9 cellular contexts compared by ENCODE assay signal in the genomic region with DNA sequence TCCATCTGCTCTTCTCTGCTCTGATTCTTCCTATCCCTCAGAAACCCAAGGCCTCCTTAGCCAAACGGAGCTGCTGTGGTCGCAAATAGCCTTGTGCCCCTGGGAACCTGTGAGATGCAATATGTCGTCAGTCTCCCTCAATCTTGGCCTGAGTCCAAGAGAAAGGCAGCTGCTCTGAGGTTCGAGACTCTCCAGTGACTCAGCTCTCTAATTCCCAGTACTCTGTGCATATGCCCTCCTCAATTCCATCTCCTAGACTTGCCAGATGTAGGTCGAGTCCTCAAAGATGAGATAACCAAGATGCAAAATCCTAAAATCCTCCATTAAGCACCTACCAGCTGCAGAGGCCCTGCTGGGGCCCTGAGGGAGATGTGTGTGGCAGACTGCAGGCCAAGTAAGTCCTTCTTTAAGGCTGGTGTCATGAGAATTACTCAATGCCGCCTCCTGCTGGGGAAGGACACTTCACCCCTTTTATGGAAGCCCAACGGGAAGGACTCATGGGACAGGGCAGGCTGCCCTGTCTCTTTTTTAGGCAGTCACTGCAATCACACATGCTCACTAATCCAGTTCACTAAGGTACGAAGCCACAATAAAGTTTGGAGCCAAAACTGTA. TPM values are rescaled to one million over a fixed set of nuclear protein-coding genes. Genes with fewer than 3 reads are reported as not detected.
DNase-seq lines count a peak whose midpoint lies in the region; ATAC-seq lines count a peak whose summit lies in the region.
"Had no signal": no experiment of that assay in that cellular context is flagged by ENCODE, and none has a peak within 500 bp of the region (broad histone marks: within the 10 kb centered on the region; RNA-seq: fewer than 3 reads in every experiment).

No MANE protein-coding gene starts in this region.

- intact Hi-C loops in left ventricle myocardium superior (cut with micrococcal nuclease): loop anchor here (5.0 kb wide), 1 partner anchor 247 kb away; no protein-coding TSS in a partner anchor

- no peak overlapping the region for H3K4me3 Mint-ChIP-seq in activated T-cell treated with anti-CD3 and anti-CD28 coated beads, Interleukin-2, amount 50 U/mL, for 4 hours
- no peak overlapping the region for H3K4me3 Mint-ChIP-seq in stimulated activated effector memory CD8-positive, alpha-beta T cell treated with anti-CD3 and anti-CD28 coated beads, Interleukin-12 subunit alpha, Interleukin-12 subunit beta, amount 100 ng/mL, for 72 hours

- H3K4me1 Mint-ChIP-seq in activated T-cell treated with anti-CD3 and anti-CD28 coated beads, Interleukin-2, amount 50 U/mL, for 4 hours (ENCODE audit: low read depth): peaks cover 10% of the 10 kb centered on the region
- peaks cover 19% of the 10 kb centered on the region for H3K4me1 Mint-ChIP-seq in stimulated activated effector memory CD8-positive, alpha-beta T cell treated with anti-CD3 and anti-CD28 coated beads, Interleukin-12 subunit alpha, Interleukin-12 subunit beta, amount 100 ng/mL, for 72 hours

- no peaks in the 10 kb centered on the region for H3K27me3 Mint-ChIP-seq in activated T-cell treated with anti-CD3 and anti-CD28 coated beads, Interleukin-2, amount 50 U/mL, for 4 hours (ENCODE audit: low read depth)

- ATAC-seq in activated T-cell treated with anti-CD3 and anti-CD28 coated beads, Interleukin-2, amount 50 U/mL, for 4 hours: no peak
- peak; percentile 51 for ATAC-seq in left ventricle myocardium superior
- ATAC-seq in stimulated activated effector memory CD8-positive, alpha-beta T cell treated with anti-CD3 and anti-CD28 coated beads, Interleukin-12 subunit alpha, Interleukin-12 subunit beta, amount 100 ng/mL, for 72 hours: peak; percentile 57
- no peak for ATAC-seq in HG03095 (IDR thresholded peaks at IDR 0.05; ENCODE audit: unreplicated experiment)
- ATAC-seq in GM21515 (IDR thresholded peaks at IDR 0.05; ENCODE audit: unreplicated experiment): no peak

- peak; percentile 46 for DNase-seq in NCI-H2227 (lab: John Stamatoyannopoulos, UW; ENCODE audit: unreplicated experiment)
- no peak for DNase-seq in NCI-H2227 treated with DMSO at 0.1 percent for 48 hours (lab: John Stamatoyannopoulos, UW)
- peak; percentile 96 for DNase-seq in NCI-H2171 treated with DMSO at 0.1 percent for 48 hours (lab: John Stamatoyannopoulos, UW)
- DNase-seq in activated T-cell treated with anti-CD3 and anti-CD28 coated beads, Interleukin-2, amount 50 U/mL, for 4 hours: peak; percentile 16
- no peak for DNase-seq in left ventricle myocardium superior
- DNase-seq in stimulated activated effector memory CD8-positive, alpha-beta T cell treated with anti-CD3 and anti-CD28 coated beads, Interleukin-12 subunit alpha, Interleukin-12 subunit beta, amount 100 ng/mL, for 72 hours (ENCODE audit: low spot score in 2 of 2): peak; percentile 20 to 63

- H3K36me3 Mint-ChIP-seq in activated T-cell treated with anti-CD3 and anti-CD28 coated beads, Interleukin-2, amount 50 U/mL, for 4 hours (ENCODE audit: insufficient read depth): no peaks in the 10 kb centered on the region
- no peaks in the 10 kb centered on the region for H3K36me3 Mint-ChIP-seq in stimulated activated effector memory CD8-positive, alpha-beta T cell treated with anti-CD3 and anti-CD28 coated beads, Interleukin-12 subunit alpha, Interleukin-12 subunit beta, amount 100 ng/mL, for 72 hours

- H3K9me3 Mint-ChIP-seq in activated T-cell treated with anti-CD3 and anti-CD28 coated beads, Interleukin-2, amount 50 U/mL, for 4 hours: no peaks in the 10 kb centered on the region
- H3K9me3 Mint-ChIP-seq in stimulated activated effector memory CD8-positive, alpha-beta T cell treated with anti-CD3 and anti-CD28 coated beads, Interleukin-12 subunit alpha, Interleukin-12 subunit beta, amount 100 ng/mL, for 72 hours: no peaks in the 10 kb centered on the region

- H3K27ac Mint-ChIP-seq in stimulated activated effector memory CD8-positive, alpha-beta T cell treated with anti-CD3 and anti-CD28 coated beads, Interleukin-12 subunit alpha, Interleukin-12 subunit beta, amount 100 ng/mL, for 72 hours: no peak overlapping the region

RNA-seq across cellular contexts. Expression of a gene that starts 28.5 kb away (rescaled TPM):
- not detected for total RNA-seq in activated T-cell treated with anti-CD3 and anti-CD28 coated beads, Interleukin-2, amount 50 U/mL, for 4 hours
- total RNA-seq in left ventricle myocardium superior: not detected
- total RNA-seq: Caco-2 had no signal

RNA-seq across cellular contexts. Expression of a gene that starts 30.8 kb away (rescaled TPM):
- total RNA-seq in activated T-cell treated with anti-CD3 and anti-CD28 coated beads, Interleukin-2, amount 50 U/mL, for 4 hours: not detected
- 1.5 TPM for total RNA-seq in left ventricle myocardium superior

RNA-seq across cellular contexts. Expression of a gene that starts 36.4 kb away (rescaled TPM):
- not detected for total RNA-seq in activated T-cell treated with anti-CD3 and anti-CD28 coated beads, Interleukin-2, amount 50 U/mL, for 4 hours
- total RNA-seq in left ventricle myocardium superior: not detected
- total RNA-seq: Caco-2 had no signal

RNA-seq across cellular contexts. Expression of a gene that starts 55.0 kb away (rescaled TPM):
- total RNA-seq in activated T-cell treated with anti-CD3 and anti-CD28 coated beads, Interleukin-2, amount 50 U/mL, for 4 hours: not detected
- not detected for total RNA-seq in left ventricle myocardium superior
- total RNA-seq: Caco-2 had no signal

Comparison
In these comparisons a context has a peak if more than half of its experiments do, and no peak if none do; other contexts are left out.
1. DNase-seq: peak in NCI-H2227 (single experiment), NCI-H2171 treated with DMSO at 0.1 percent for 48 hours (single experiment), activated T-cell treated with anti-CD3 and anti-CD28 coated beads, Interleukin-2, amount 50 U/mL, for 4 hours (single experiment) and stimulated activated effector memory CD8-positive, alpha-beta T cell treated with anti-CD3 and anti-CD28 coated beads, Interleukin-12 subunit alpha, Interleukin-12 subunit beta, amount 100 ng/mL, for 72 hours (2 of 2); none in NCI-H2227 treated with DMSO at 0.1 percent for 48 hours (single experiment) and left ventricle myocardium superior (single experiment).
2. ATAC-seq: peak in left ventricle myocardium superior (single experiment) and stimulated activated effector memory CD8-positive, alpha-beta T cell treated with anti-CD3 and anti-CD28 coated beads, Interleukin-12 subunit alpha, Interleukin-12 subunit beta, amount 100 ng/mL, for 72 hours (single experiment); none in activated T-cell treated with anti-CD3 and anti-CD28 coated beads, Interleukin-2, amount 50 U/mL, for 4 hours (0 of 2), HG03095 (single experiment) and GM21515 (single experiment).